ENCODE assay signal across 18 cellular contexts in the genomic region with DNA sequence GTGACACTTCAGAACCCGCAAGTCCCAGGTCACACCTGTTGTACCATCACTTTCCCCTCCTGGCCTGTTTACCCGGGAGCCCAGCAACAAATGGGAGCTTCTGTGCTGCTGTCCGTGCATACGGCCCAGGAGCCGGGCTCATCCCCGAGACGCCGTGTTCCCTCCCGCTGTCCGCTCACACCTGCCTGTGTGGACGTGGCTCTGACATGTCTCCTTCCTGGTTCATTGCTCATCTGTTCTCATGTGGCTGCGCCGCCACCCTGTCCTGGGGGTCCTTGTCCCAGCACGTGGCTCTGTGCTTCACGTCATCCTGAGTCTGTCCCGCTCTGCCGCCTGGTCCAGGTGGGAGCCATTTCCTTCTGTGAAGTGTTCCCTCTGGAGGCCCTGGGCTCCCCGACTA. TPM values are rescaled to one million over a fixed set of nuclear protein-coding genes. Genes with fewer than 3 reads are reported as not detected.
"Had no signal": no experiment of that assay in that cellular context is flagged by ENCODE, and none has a peak within 500 bp of the region (broad histone marks: within the 10 kb centered on the region; RNA-seq: fewer than 3 reads in every experiment).

No MANE protein-coding gene starts in this region.

- ATAC-seq: activated CD4-positive, CD25-positive, alpha-beta regulatory T cell treated with anti-CD3 and anti-CD28 coated beads, Interleukin-2, amount 50 U/mL, for 24 hours; activated T-helper 17 cell treated with anti-CD3 and anti-CD28 coated beads, Interleukin-2, amount 50 U/mL, for 72 hours; psoas muscle had no signal

- H3K9me3 ChIP-seq: adrenal gland, psoas muscle, right lobe of liver had no signal

- H3K4me3 Mint-ChIP-seq: activated T-helper 17 cell treated with anti-CD3 and anti-CD28 coated beads, Interleukin-2, amount 50 U/mL, for 72 hours; natural killer cell had no signal

- H3K4me3 ChIP-seq: adrenal gland, cardiac muscle cell, dorsolateral prefrontal cortex, psoas muscle, right lobe of liver had no signal

- DNase-seq: activated CD4-positive, alpha-beta T cell treated with anti-CD3 and anti-CD28 coated beads, Interleukin-2, amount 50 U/mL, for 4 hours; activated naive CD4-positive, alpha-beta T cell treated with Interleukin-2 at 50 U/mL for 16 hours; activated T-cell treated with anti-CD3 and anti-CD28 coated beads for 4 hours; adrenal gland; dorsolateral prefrontal cortex; erythroblast; hypothalamus; kidney; left ventricle myocardium superior; mesendoderm; natural killer cell; psoas muscle; right lobe of liver; T-helper 9 cell had no signal

- H3K27me3 Mint-ChIP-seq: activated T-helper 17 cell treated with anti-CD3 and anti-CD28 coated beads, Interleukin-2, amount 50 U/mL, for 72 hours had no signal

- H3K4me1 ChIP-seq: adrenal gland, right lobe of liver had no signal

- H3K27me3 ChIP-seq: adrenal gland, cardiac muscle cell, dorsolateral prefrontal cortex, right lobe of liver had no signal

- H3K9me3 Mint-ChIP-seq: activated T-helper 17 cell treated with anti-CD3 and anti-CD28 coated beads, Interleukin-2, amount 50 U/mL, for 72 hours; natural killer cell had no signal

- H3K36me3 ChIP-seq: adrenal gland, cardiac muscle cell, right lobe of liver had no signal

- FAIRE-seq: kidney had no signal

- H3K27ac Mint-ChIP-seq: activated T-helper 17 cell treated with anti-CD3 and anti-CD28 coated beads, Interleukin-2, amount 50 U/mL, for 72 hours had no signal

- H3K4me1 Mint-ChIP-seq: activated T-helper 17 cell treated with anti-CD3 and anti-CD28 coated beads, Interleukin-2, amount 50 U/mL, for 72 hours had no signal

- H3K27ac ChIP-seq: adrenal gland, cardiac muscle cell, dorsolateral prefrontal cortex, psoas muscle, right lobe of liver had no signal

- H3K36me3 Mint-ChIP-seq: natural killer cell had no signal

RNA-seq across cellular contexts. Expression of a gene that starts 50.0 kb away (rescaled TPM):
- total RNA-seq: activated T-helper 17 cell treated with anti-CD3 and anti-CD28 coated beads, Interleukin-2, amount 50 U/mL, for 72 hours; cardiac muscle cell; natural killer cell; osteoblast; right lobe of liver had no signal
